Comparison of ENCODE assay signal across 21 cellular contexts in the genomic region with DNA sequence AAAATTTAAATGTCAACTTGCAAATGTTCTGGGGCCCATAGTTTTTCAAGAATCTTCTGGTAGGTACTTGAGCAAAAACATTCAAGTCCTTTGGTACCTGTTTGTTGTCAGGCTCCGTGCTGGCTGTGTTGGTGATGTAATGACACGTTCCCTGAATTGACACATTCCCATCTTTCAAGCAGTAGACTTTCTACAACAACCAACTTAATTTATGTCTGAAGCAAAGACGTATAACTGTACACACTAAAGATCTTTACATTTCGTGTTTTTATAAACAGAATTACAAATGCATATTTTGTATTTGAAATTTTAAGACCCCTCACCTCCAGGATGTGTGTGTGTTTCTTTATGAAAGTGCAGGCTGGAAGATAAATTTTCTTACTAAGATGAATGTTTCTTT. TPM values are rescaled to one million over a fixed set of nuclear protein-coding genes. Genes with fewer than 3 reads are reported as not detected.
DNase-seq lines count a peak whose midpoint lies in the region; ATAC-seq and TF ChIP-seq lines count a peak whose summit lies in the region.
"Had no signal": no experiment of that assay in that cellular context is flagged by ENCODE, and none has a peak within 500 bp of the region (broad histone marks: within the 10 kb centered on the region; RNA-seq: fewer than 3 reads in every experiment).

No MANE protein-coding gene starts in this region.

- H3K4me3 ChIP-seq in HEK293 (ENCODE audit: low read depth, low read length): no peak overlapping the region
- H3K4me3 ChIP-seq in dorsolateral prefrontal cortex: no peak overlapping the region
- H3K4me3 ChIP-seq: PC-9, vagina had no signal

- TF ChIP-seq POLR2A in GM18505 (IDR thresholded peaks at IDR 0.05; ENCODE audit: borderline replicate concordance, extremely low read depth, insufficient read depth, insufficient read length): no peak

- H3K27me3 ChIP-seq in dorsolateral prefrontal cortex: no peaks in the 10 kb centered on the region
- H3K27me3 ChIP-seq: vagina had no signal

- intact Hi-C loops in activated CD8-positive, alpha-beta T cell treated with anti-CD3 and anti-CD28 coated beads for 36 hours (cut with micrococcal nuclease): no loop called here
- intact Hi-C loops in dorsolateral prefrontal cortex (cut with DNase I): no loop called here

- H3K4me3 Mint-ChIP-seq in activated CD8-positive, alpha-beta T cell treated with anti-CD3 and anti-CD28 coated beads for 36 hours: no peak overlapping the region
- no peak overlapping the region for H3K4me3 Mint-ChIP-seq in activated CD8-positive, alpha-beta T cell treated with anti-CD3 and anti-CD28 coated beads, Interleukin-2, amount 10 ng/mL, durations not matched to agents 7 days and 5 days
- no peak overlapping the region for H3K4me3 Mint-ChIP-seq in memory B cell
- H3K4me3 Mint-ChIP-seq: activated CD4-positive, alpha-beta memory T cell treated with anti-CD3 and anti-CD28 coated beads, Interleukin-2, amount 10 ng/mL, durations not matched to agents 7 days and 5 days had no signal

- POLR2A ChIA-PET in activated CD8-positive, alpha-beta T cell treated with anti-CD3 and anti-CD28 coated beads for 36 hours (lab: Charles Lee): interaction anchor here (0.6 kb wide), 1 partner anchor 322 kb away, joined by 3 read pairs; no protein-coding TSS in a partner anchor
- POLR2A ChIA-PET in activated CD8-positive, alpha-beta T cell treated with anti-CD3 and anti-CD28 coated beads, Interleukin-2, amount 10 ng/mL, durations not matched to agents 7 days and 5 days (lab: Charles Lee): no interaction called here
- POLR2A ChIA-PET in HEK293 (lab: Yijun Ruan, JAX): interaction anchor here (1.0 kb wide), 1 partner anchor 50 kb away, joined by 3 read pairs; a partner anchor contains a TSS

- H3K4me1 ChIP-seq in HEK293 (ENCODE audit: control insufficient read depth, insufficient read depth, low read length): peaks cover 6% of the 10 kb centered on the region; the same call in 1 of the 2 replicates

- peak overlapping the region; percentile 34 for H3K27ac Mint-ChIP-seq in activated CD8-positive, alpha-beta T cell treated with anti-CD3 and anti-CD28 coated beads for 36 hours
- no peak overlapping the region for H3K27ac Mint-ChIP-seq in activated CD8-positive, alpha-beta T cell treated with anti-CD3 and anti-CD28 coated beads, Interleukin-2, amount 10 ng/mL, durations not matched to agents 7 days and 5 days
- H3K27ac Mint-ChIP-seq in memory B cell: peak overlapping the region; percentile 88
- H3K27ac Mint-ChIP-seq: activated CD4-positive, alpha-beta memory T cell treated with anti-CD3 and anti-CD28 coated beads, Interleukin-2, amount 10 ng/mL, durations not matched to agents 7 days and 5 days had no signal

- no peaks in the 10 kb centered on the region for H3K36me3 ChIP-seq in HEK293 (ENCODE audit: control insufficient read depth in 2 of 2, insufficient read depth in 1 of 2, low read length in 2 of 2)
- H3K36me3 ChIP-seq: vagina had no signal

- CTCF ChIA-PET in activated CD8-positive, alpha-beta T cell treated with anti-CD3 and anti-CD28 coated beads for 36 hours (lab: Charles Lee): interaction anchor here (1.8 kb wide), 1 partner anchor 69 kb away, joined by 6 read pairs; no protein-coding TSS in a partner anchor
- CTCF ChIA-PET in activated CD8-positive, alpha-beta T cell treated with anti-CD3 and anti-CD28 coated beads, Interleukin-2, amount 10 ng/mL, durations not matched to agents 7 days and 5 days (lab: Charles Lee): interaction anchor here (1.7 kb wide), 1 partner anchor 167 kb away, joined by 5 read pairs; no protein-coding TSS in a partner anchor
- CTCF ChIA-PET in HEK293 (lab: Yijun Ruan, JAX): interaction anchor here (0.5 kb wide), 1 partner anchor 40 kb away, joined by 3 read pairs; no protein-coding TSS in a partner anchor

- H3K9me3 Mint-ChIP-seq in activated CD8-positive, alpha-beta T cell treated with anti-CD3 and anti-CD28 coated beads for 36 hours: no peaks in the 10 kb centered on the region
- H3K9me3 Mint-ChIP-seq in activated CD8-positive, alpha-beta T cell treated with anti-CD3 and anti-CD28 coated beads, Interleukin-2, amount 10 ng/mL, durations not matched to agents 7 days and 5 days (ENCODE audit: insufficient read depth): no peaks in the 10 kb centered on the region
- no peaks in the 10 kb centered on the region for H3K9me3 Mint-ChIP-seq in memory B cell
- H3K9me3 Mint-ChIP-seq: activated CD4-positive, alpha-beta memory T cell treated with anti-CD3 and anti-CD28 coated beads, Interleukin-2, amount 10 ng/mL, durations not matched to agents 7 days and 5 days had no signal

- ATAC-seq in activated CD8-positive, alpha-beta T cell treated with anti-CD3 and anti-CD28 coated beads for 36 hours: no peak
- no peak for ATAC-seq in activated CD8-positive, alpha-beta T cell treated with anti-CD3 and anti-CD28 coated beads, Interleukin-2, amount 10 ng/mL, durations not matched to agents 7 days and 5 days
- ATAC-seq in memory B cell (ENCODE audit: low read depth) (no peak), GM18505 (IDR thresholded peaks at IDR 0.05; ENCODE audit: unreplicated experiment) (no peak)
- ATAC-seq: Right ventricle myocardium inferior had no signal

- H3K9me3 ChIP-seq in HEK293 (ENCODE audit: control insufficient read depth, insufficient read depth, low read depth, low read length): no peaks in the 10 kb centered on the region
- H3K9me3 ChIP-seq: vagina had no signal

- peaks cover 43% of the 10 kb centered on the region for H3K4me1 Mint-ChIP-seq in activated CD8-positive, alpha-beta T cell treated with anti-CD3 and anti-CD28 coated beads for 36 hours (ENCODE audit: low read depth)
- H3K4me1 Mint-ChIP-seq in activated CD8-positive, alpha-beta T cell treated with anti-CD3 and anti-CD28 coated beads, Interleukin-2, amount 10 ng/mL, durations not matched to agents 7 days and 5 days (ENCODE audit: low read depth): peaks cover 20% of the 10 kb centered on the region
- peaks cover 19% of the 10 kb centered on the region for H3K4me1 Mint-ChIP-seq in memory B cell

- no peak for TF ChIP-seq CTCF in activated CD8-positive, alpha-beta T cell treated with anti-CD3 and anti-CD28 coated beads for 36 hours (IDR thresholded peaks at IDR 0.05)
- TF ChIP-seq CTCF in HEK293 (tag by site-specific recombination; IDR thresholded peaks at IDR 0.05) (no peak), dorsolateral prefrontal cortex (IDR thresholded peaks at IDR 0.05 in 54 of 56, conservative IDR thresholded peaks at IDR 0.05 in 2 of 56; ENCODE audit: low read depth in 1 of 56, partially characterized antibody in 56 of 56) (no peak)

- DNase-seq in activated CD8-positive, alpha-beta T cell treated with anti-CD3 and anti-CD28 coated beads for 36 hours: no peak
- DNase-seq in activated CD8-positive, alpha-beta T cell treated with anti-CD3 and anti-CD28 coated beads, Interleukin-2, amount 10 ng/mL, durations not matched to agents 7 days and 5 days: no peak
- peak; percentile 48 for DNase-seq in NCI-H2227 treated with DMSO at 0.1 percent for 48 hours (lab: John Stamatoyannopoulos, UW)
- no peak for DNase-seq in memory B cell (ENCODE audit: low spot score in 2 of 2)
- DNase-seq in dorsolateral prefrontal cortex: no peak
- no peak for DNase-seq in glomerular visceral epithelial cell (ENCODE audit: extremely low spot score)
- DNase-seq: activated CD4-positive, alpha-beta memory T cell treated with anti-CD3 and anti-CD28 coated beads, Interleukin-2, amount 10 ng/mL, durations not matched to agents 7 days and 5 days; activated gamma-delta T cell; activated T-cell treated with anti-CD3 and anti-CD28 coated beads for 4 hours; Calu3; cerebellar nuclear complex; NCI-H446; NK-92 treated with Interleukin-12 subunit alpha and Interleukin-12 subunit beta, amount 100 ng/mL, for 24 hours; nucleus accumbens; PC-9; stimulated activated naive CD8-positive, alpha-beta T cell treated with anti-CD3 and anti-CD28 coated beads, Interleukin-15, Interleukin-2, amounts not matched to agents 100 U/mL and 50 U/mL, for 24 hours had no signal

- H3K27me3 Mint-ChIP-seq in activated CD8-positive, alpha-beta T cell treated with anti-CD3 and anti-CD28 coated beads for 36 hours: no peaks in the 10 kb centered on the region
- no peaks in the 10 kb centered on the region for H3K27me3 Mint-ChIP-seq in activated CD8-positive, alpha-beta T cell treated with anti-CD3 and anti-CD28 coated beads, Interleukin-2, amount 10 ng/mL, durations not matched to agents 7 days and 5 days (ENCODE audit: low read depth)
- H3K27me3 Mint-ChIP-seq in memory B cell: no peaks in the 10 kb centered on the region
- H3K27me3 Mint-ChIP-seq: activated CD4-positive, alpha-beta memory T cell treated with anti-CD3 and anti-CD28 coated beads, Interleukin-2, amount 10 ng/mL, durations not matched to agents 7 days and 5 days had no signal

- H3K27ac ChIP-seq in HEK293 (ENCODE audit: extremely low read depth, low read depth, low read length) (no peak overlapping the region), dorsolateral prefrontal cortex (no peak overlapping the region)
- H3K27ac ChIP-seq: C4-2B, vagina had no signal

- peaks cover 41% of the 10 kb centered on the region for H3K36me3 Mint-ChIP-seq in activated CD8-positive, alpha-beta T cell treated with anti-CD3 and anti-CD28 coated beads for 36 hours (ENCODE audit: low read depth)
- H3K36me3 Mint-ChIP-seq in activated CD8-positive, alpha-beta T cell treated with anti-CD3 and anti-CD28 coated beads, Interleukin-2, amount 10 ng/mL, durations not matched to agents 7 days and 5 days (ENCODE audit: low read depth): peaks cover 36% of the 10 kb centered on the region
- peaks cover 12% of the 10 kb centered on the region for H3K36me3 Mint-ChIP-seq in memory B cell

TF ChIP-seq in HEK293, 187 proteins besides CTCF, POLR2A, EP300 and RAD21 (continues in another document):
- TF ChIP-seq ZFP37 (tag by site-specific recombination; IDR thresholded peaks at IDR 0.05): no peak
- TF ChIP-seq ZNF600 (tag by site-specific recombination; IDR thresholded peaks at IDR 0.05): 0 out of 2 replicates have a peak, but pooled peaks have one; percentile 32
- TF ChIP-seq, protein P1, sequence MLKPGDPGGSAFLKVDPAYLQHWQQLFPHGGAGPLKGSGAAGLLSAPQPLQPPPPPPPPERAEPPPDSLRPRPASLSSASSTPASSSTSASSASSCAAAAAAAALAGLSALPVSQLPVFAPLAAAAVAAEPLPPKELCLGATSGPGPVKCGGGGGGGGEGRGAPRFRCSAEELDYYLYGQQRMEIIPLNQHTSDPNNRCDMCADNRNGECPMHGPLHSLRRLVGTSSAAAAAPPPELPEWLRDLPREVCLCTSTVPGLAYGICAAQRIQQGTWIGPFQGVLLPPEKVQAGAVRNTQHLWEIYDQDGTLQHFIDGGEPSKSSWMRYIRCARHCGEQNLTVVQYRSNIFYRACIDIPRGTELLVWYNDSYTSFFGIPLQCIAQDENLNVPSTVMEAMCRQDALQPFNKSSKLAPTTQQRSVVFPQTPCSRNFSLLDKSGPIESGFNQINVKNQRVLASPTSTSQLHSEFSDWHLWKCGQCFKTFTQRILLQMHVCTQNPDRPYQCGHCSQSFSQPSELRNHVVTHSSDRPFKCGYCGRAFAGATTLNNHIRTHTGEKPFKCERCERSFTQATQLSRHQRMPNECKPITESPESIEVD (tag by site-specific recombination; IDR thresholded peaks at IDR 0.05): 0 out of 2 replicates have a peak, but pooled peaks have one; percentile 4

RNA-seq across cellular contexts. Expression of a gene that starts 49.6 kb away (rescaled TPM):
- total RNA-seq in activated CD8-positive, alpha-beta T cell treated with anti-CD3 and anti-CD28 coated beads for 36 hours: 10 to 100 TPM; 66.2 to 73.7 TPM
- 10 to 100 TPM; 57.4 to 60.1 TPM for total RNA-seq in activated CD8-positive, alpha-beta T cell treated with anti-CD3 and anti-CD28 coated beads, Interleukin-2, amount 10 ng/mL, durations not matched to agents 7 days and 5 days
- 10 to 100 TPM; 15.5 to 33.7 (median 20.9) TPM for total RNA-seq in dorsolateral prefrontal cortex
